20 cellular contexts compared by ENCODE assay signal in genomic region chr7:28128608-28129007, GRCh38. TPM values are rescaled to one million over a fixed set of nuclear protein-coding genes. Genes with fewer than 3 reads are reported as not detected.
DNase-seq lines count a peak whose midpoint lies in the region; ATAC-seq, FAIRE-seq and TF ChIP-seq lines count a peak whose summit lies in the region.
"Had no signal": no experiment of that assay in that cellular context is flagged by ENCODE, and none has a peak within 500 bp of the region (broad histone marks: within the 10 kb centered on the region; RNA-seq: fewer than 3 reads in every experiment).

No MANE protein-coding gene starts in this region.

- DNase-seq in AG10803 (ENCODE audit: low read depth) (peak; percentile 70), NCI-H226 (peak; percentile 84), endothelial cell of umbilical vein (ENCODE audit: low read depth, low spot score) (peak; percentile 69), naive B cell (no peak), GOT3 (lab: John Stamatoyannopoulos, UW) (no peak), left lung (no peak)
- no peak for DNase-seq in effector memory CD8-positive, alpha-beta T cell
- DNase-seq: activated CD4-positive, alpha-beta T cell treated with anti-CD3 and anti-CD28 coated beads, Interleukin-2, amount 10 ng/mL, durations not matched to agents 24 days and 14 days; activated T-cell treated with anti-CD3 and anti-CD28 coated beads for 4 hours; Calu3; caudate nucleus; gastrocnemius medialis; Karpas-422; NCI-H1436; NCI-H345; stimulated activated naive CD4-positive, alpha-beta T cell treated with Interleukin-2 at 50 U/mL for 16 hours had no signal

- H3K79me2 ChIP-seq in endothelial cell of umbilical vein (ENCODE audit: control insufficient read depth, insufficient read depth, low read length): peaks cover 1% of the 10 kb centered on the region

- peak overlapping the region; percentile 2 for H3K4me2 ChIP-seq in endothelial cell of umbilical vein (ENCODE audit: insufficient read depth, low read length)

- H3K9me3 ChIP-seq in endothelial cell of umbilical vein (replicated peaks; ENCODE audit: control insufficient read depth, insufficient read depth, low read length) (no peaks in the 10 kb centered on the region), left lung (no peaks in the 10 kb centered on the region)
- H3K9me3 ChIP-seq: gastrocnemius medialis had no signal

- H3K4me1 ChIP-seq in endothelial cell of umbilical vein (ENCODE audit: control insufficient read depth, extremely low read depth, insufficient read depth, low read length) (peaks cover 25% of the 10 kb centered on the region), left lung (peaks cover 0 to 10% of the 10 kb centered on the region in 2 donors)

- POLR2A ChIA-PET in endothelial cell of umbilical vein (lab: Charles Lee): no interaction called here

- H3K27me3 Mint-ChIP-seq in naive B cell: no peaks in the 10 kb centered on the region
- no peaks in the 10 kb centered on the region for H3K27me3 Mint-ChIP-seq in effector memory CD8-positive, alpha-beta T cell
- H3K27me3 Mint-ChIP-seq: activated CD4-positive, alpha-beta T cell treated with anti-CD3 and anti-CD28 coated beads, Interleukin-2, amount 10 ng/mL, durations not matched to agents 24 days and 14 days; activated naive CD4-positive, alpha-beta T cell treated with anti-CD3 and anti-CD28 coated beads, Interleukin-2, amount 50 U/mL, for 24 hours; memory B cell had no signal

- peak; percentile 81 for FAIRE-seq in endothelial cell of umbilical vein (lab: Jason Lieb, UNC)

- H3K4me3 ChIP-seq in AG10803 (ENCODE audit: low read length): no peak overlapping the region
- H3K4me3 ChIP-seq in endothelial cell of umbilical vein (replicated peaks in 1 of 3; ENCODE audit: insufficient read depth in 1 of 3, low read depth in 1 of 3, low read length in 3 of 3): no peak overlapping the region
- H3K4me3 ChIP-seq in left lung: no peak overlapping the region
- H3K4me3 ChIP-seq: gastrocnemius medialis had no signal

- CTCF ChIA-PET in endothelial cell of umbilical vein (lab: Charles Lee): interaction anchor here (0.7 to 1.1 kb wide), 3 partner anchors 10 to 35 kb away, joined by 3 to 5 read pairs (median 3); no protein-coding TSS in a partner anchor

- BruUV-seq in endothelial cell of umbilical vein (replicated peaks; lab: Mats Ljungman, UMichigan): no TSS peak

- ATAC-seq in naive B cell (ENCODE audit: low read depth in 2 of 2): peak; percentile 27 to 44
- no peak for ATAC-seq in effector memory CD8-positive, alpha-beta T cell (replicated peaks)
- no peak for ATAC-seq in left lung
- ATAC-seq in HG03095 (IDR thresholded peaks at IDR 0.05; ENCODE audit: unreplicated experiment): no peak
- ATAC-seq: gastrocnemius medialis, Right ventricle myocardium inferior had no signal

- no peaks in the 10 kb centered on the region for H4K20me1 ChIP-seq in endothelial cell of umbilical vein (replicated peaks; ENCODE audit: control insufficient read depth, extremely low read depth, insufficient read depth, low read length)

- dilution Hi-C loops in endothelial cell of umbilical vein (cut with MboI; ENCODE audit: extremely low pct_ligation_motif_present, low sequenced_read_pairs): no loop called here

- TF ChIP-seq CTCF in AG10803 (conservative IDR thresholded peaks at IDR 0.05; ENCODE audit: low read length): no peak
- TF ChIP-seq CTCF in endothelial cell of umbilical vein (IDR thresholded peaks at IDR 0.05; ENCODE audit: extremely low read depth in 1 of 2, insufficient read depth in 1 of 2, low read depth in 1 of 2, low read length in 2 of 2): no peak
- TF ChIP-seq CTCF in left lung (IDR thresholded peaks at IDR 0.05): no peak

- H3K9me3 Mint-ChIP-seq in naive B cell: no peaks in the 10 kb centered on the region
- H3K9me3 Mint-ChIP-seq in effector memory CD8-positive, alpha-beta T cell: no peaks in the 10 kb centered on the region
- H3K9me3 Mint-ChIP-seq: activated CD4-positive, alpha-beta T cell treated with anti-CD3 and anti-CD28 coated beads, Interleukin-2, amount 10 ng/mL, durations not matched to agents 24 days and 14 days; activated naive CD4-positive, alpha-beta T cell treated with anti-CD3 and anti-CD28 coated beads, Interleukin-2, amount 50 U/mL, for 24 hours; memory B cell had no signal

- H3K36me3 Mint-ChIP-seq in naive B cell: peaks cover 7 to 12% of the 10 kb centered on the region in 2 donors
- no peaks in the 10 kb centered on the region for H3K36me3 Mint-ChIP-seq in effector memory CD8-positive, alpha-beta T cell (ENCODE audit: insufficient read depth)

- no peaks in the 10 kb centered on the region for H3K36me3 ChIP-seq in endothelial cell of umbilical vein (ENCODE audit: control insufficient read depth in 2 of 2, extremely low read depth in 1 of 2, insufficient read depth in 2 of 2, low read length in 2 of 2)
- no peaks in the 10 kb centered on the region for H3K36me3 ChIP-seq in left lung
- H3K36me3 ChIP-seq: gastrocnemius medialis had no signal

- H3K4me3 Mint-ChIP-seq in naive B cell: peak overlapping the region in 5 of 8 donors; percentile 3 to 69 (median 37)
- H3K4me3 Mint-ChIP-seq in effector memory CD8-positive, alpha-beta T cell: no peak overlapping the region
- H3K4me3 Mint-ChIP-seq: activated CD4-positive, alpha-beta T cell treated with anti-CD3 and anti-CD28 coated beads, Interleukin-2, amount 10 ng/mL, durations not matched to agents 24 days and 14 days; activated naive CD4-positive, alpha-beta T cell treated with anti-CD3 and anti-CD28 coated beads, Interleukin-2, amount 50 U/mL, for 24 hours; memory B cell had no signal

- H3K27ac ChIP-seq in endothelial cell of umbilical vein (ENCODE audit: insufficient read depth, low read depth, low read length) (peak overlapping the region; percentile 35), left lung (no peak overlapping the region)
- H3K27ac ChIP-seq: gastrocnemius medialis had no signal

- intact Hi-C loops in endothelial cell of umbilical vein (cut with micrococcal nuclease) (no loop called here), left lung (cut with DNase I) (no loop called here)

- no peak overlapping the region for H3K9ac ChIP-seq in endothelial cell of umbilical vein (replicated peaks; ENCODE audit: extremely low read depth, insufficient read depth, low read length)

- no peak for TF ChIP-seq POLR2A in endothelial cell of umbilical vein (IDR thresholded peaks at IDR 0.05; ENCODE audit: low read depth, low read length)

- H3K9me1 ChIP-seq in endothelial cell of umbilical vein (replicated peaks; ENCODE audit: control insufficient read depth, extremely low read depth, insufficient read depth, low read length): no peaks in the 10 kb centered on the region

- peak overlapping the region in 1 of 6 donors; percentile 23 for H3K27ac Mint-ChIP-seq in naive B cell
- H3K27ac Mint-ChIP-seq in effector memory CD8-positive, alpha-beta T cell: peak overlapping the region in 1 of 2 donors; percentile 45
- H3K27ac Mint-ChIP-seq: activated CD4-positive, alpha-beta T cell treated with anti-CD3 and anti-CD28 coated beads, Interleukin-2, amount 10 ng/mL, durations not matched to agents 24 days and 14 days; activated naive CD4-positive, alpha-beta T cell treated with anti-CD3 and anti-CD28 coated beads, Interleukin-2, amount 50 U/mL, for 24 hours; memory B cell had no signal

- no peak overlapping the region for H2AFZ ChIP-seq in endothelial cell of umbilical vein (ENCODE audit: low read depth, low read length)

- H3K4me1 Mint-ChIP-seq in naive B cell: peaks cover 60 to 87% (median 83%) of the 10 kb centered on the region in 3 donors
- peaks cover 26 to 61% of the 10 kb centered on the region in 2 donors for H3K4me1 Mint-ChIP-seq in effector memory CD8-positive, alpha-beta T cell (ENCODE audit: low read depth in 2 of 2)

- H3K27me3 ChIP-seq in endothelial cell of umbilical vein (ENCODE audit: control insufficient read depth in 2 of 2, insufficient read depth in 2 of 2, low read length in 2 of 2): no peaks in the 10 kb centered on the region
- no peaks in the 10 kb centered on the region for H3K27me3 ChIP-seq in left lung
- H3K27me3 ChIP-seq: gastrocnemius medialis had no signal

TF ChIP-seq in endothelial cell of umbilical vein, 7 proteins besides CTCF, POLR2A, EP300 and RAD21:
- TF ChIP-seq JUN (IDR thresholded peaks at IDR 0.05; ENCODE audit: borderline replicate concordance, insufficient read depth, insufficient read length, low read depth) (peak; percentile 45), POLR2AphosphoS5 (IDR thresholded peaks at IDR 0.05; ENCODE audit: insufficient read depth, low read depth, low read length) (no peak), EZH2 (IDR thresholded peaks at IDR 0.05; ENCODE audit: borderline replicate concordance, low read depth, low read length, severe bottlenecking) (no peak), FOS (IDR thresholded peaks at IDR 0.05; ENCODE audit: borderline replicate concordance, insufficient read depth, low read length) (no peak), MYC (IDR thresholded peaks at IDR 0.05; ENCODE audit: low read depth, low read length) (no peak), MAX (IDR thresholded peaks at IDR 0.05; ENCODE audit: insufficient read depth, insufficient read length) (no peak), GATA2 (IDR thresholded peaks at IDR 0.05; ENCODE audit: insufficient read depth, insufficient read length, low read depth, low read length) (peak; percentile 30)

RNA-seq across cellular contexts. Expression of gene JAZF1, which starts 52.0 kb away (rescaled TPM):
- total RNA-seq in endothelial cell of umbilical vein (14.9 and 16.9 TPM in 2 replicates), left lung (10 to 100 TPM; 13.6 to 18.2 TPM)
- polyA plus RNA-seq in endothelial cell of umbilical vein (2.0 and 2.5 TPM in 2 replicates), naive B cell (ENCODE audit: low read depth in 6 of 6) (10 to 100 TPM; 25.4 to 37.7 (median 28.3) TPM)
- polyA plus RNA-seq in endothelial cell of umbilical vein (2011; cell fraction: cytosol; rRNA removed): 2.7 and 3.1 TPM in 2 replicates
- 2.8 and 3.2 TPM in 2 replicates for polyA plus RNA-seq in endothelial cell of umbilical vein (2011; cell fraction: nucleus; rRNA removed)
- 8.0 and 9.0 TPM in 2 replicates for polyA plus RNA-seq in endothelial cell of umbilical vein (2012)
- 3.2 and 6.6 TPM in 2 replicates for polyA minus RNA-seq in endothelial cell of umbilical vein
- 1.1 TPM for polyA minus RNA-seq in endothelial cell of umbilical vein (2011; cell fraction: cytosol; rRNA and poly(A)+ RNA removed)
- 7.0 and 7.5 TPM in 2 replicates for polyA minus RNA-seq in endothelial cell of umbilical vein (2011; cell fraction: nucleus; rRNA and poly(A)+ RNA removed)

Comparison
In these comparisons a context has a peak if more than half of its experiments do, and no peak if none do; other contexts are left out.
1. DNase-seq: peak in AG10803 (single experiment), NCI-H226 (single experiment) and endothelial cell of umbilical vein (single experiment); none in naive B cell (single experiment), GOT3 (single experiment), effector memory CD8-positive, alpha-beta T cell (0 of 3) and left lung (0 of 2).
2. ATAC-seq: peak in naive B cell (2 of 2); none in effector memory CD8-positive, alpha-beta T cell (single experiment), left lung (single experiment) and HG03095 (single experiment).
3. H3K4me3 Mint-ChIP-seq: peak in naive B cell (5 of 8); none in effector memory CD8-positive, alpha-beta T cell (0 of 2).